Comparison of ENCODE assay signal across 24 cellular contexts in the genomic region with DNA sequence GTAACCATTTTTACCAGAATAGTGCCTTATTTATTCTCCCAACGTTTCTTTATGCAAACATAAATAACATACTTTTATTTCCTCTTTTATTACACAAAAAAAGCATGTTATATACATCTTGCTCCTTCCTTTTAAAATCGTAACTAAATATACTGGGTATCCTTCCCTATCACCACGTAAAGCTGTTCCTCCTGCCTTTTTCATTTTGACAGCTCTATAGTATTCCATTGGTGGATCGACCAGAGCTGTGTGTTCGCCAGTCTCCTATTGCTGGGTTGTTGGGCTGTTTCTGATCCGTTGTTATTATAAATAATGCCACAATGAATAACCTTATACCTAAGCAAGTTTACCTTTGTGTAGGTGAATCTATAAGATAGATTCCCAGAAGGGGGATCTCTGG. TPM values are rescaled to one million over a fixed set of nuclear protein-coding genes. Genes with fewer than 3 reads are reported as not detected.
DNase-seq lines count a peak whose midpoint lies in the region; ATAC-seq, FAIRE-seq and TF ChIP-seq lines count a peak whose summit lies in the region.
"Had no signal": no experiment of that assay in that cellular context is flagged by ENCODE, and none has a peak within 500 bp of the region (broad histone marks: within the 10 kb centered on the region; RNA-seq: fewer than 3 reads in every experiment).

No MANE protein-coding gene starts in this region.

- H3K14ac ChIP-seq in H1 (ENCODE audit: insufficient read length): no peak overlapping the region

- H3K79me1 ChIP-seq in H1 (ENCODE audit: low read depth, low read length): no peaks in the 10 kb centered on the region

- TF ChIP-seq CTCF in HEK293 (tag by site-specific recombination; IDR thresholded peaks at IDR 0.05) (no peak), H1 (IDR thresholded peaks at IDR 0.05; ENCODE audit: control extremely low read depth in 1 of 3, insufficient read depth in 1 of 3, low read depth in 1 of 3, low read length in 3 of 3) (no peak), gastrocnemius medialis (IDR thresholded peaks at IDR 0.05 in 4 of 5, conservative IDR thresholded peaks at IDR 0.05 in 1 of 5) (no peak), BE2C (IDR thresholded peaks at IDR 0.05; ENCODE audit: low read depth, low read length) (no peak)

- no peak for FAIRE-seq in H1 (lab: Jason Lieb, UNC)
- FAIRE-seq: GM12891, GM19239, RCC 7860 had no signal

- TF ChIP-seq EP300 in H1 (IDR thresholded peaks at IDR 0.05; ENCODE audit: borderline replicate concordance in 1 of 2, low read depth in 2 of 2, low read length in 2 of 2): no peak

- H4K8ac ChIP-seq in H1 (ENCODE audit: extremely low read depth, insufficient read depth, low read length): no peak overlapping the region

- no peak overlapping the region for H3K18ac ChIP-seq in H1 (ENCODE audit: extremely low read depth, low read length)

- H2BK15ac ChIP-seq in H1 (ENCODE audit: low read length): no peak overlapping the region

- peaks cover 52 to 100% (median 84%) of the 10 kb centered on the region in 10 experiments for H3K4me1 ChIP-seq in BLaER1 treated with 17β-estradiol and CSF1 and Interleukin-3, amounts not matched to agents 10 nM and 100 nM
- H3K4me1 ChIP-seq in HEK293 (ENCODE audit: control insufficient read depth, insufficient read depth, low read length) (peaks cover 9% of the 10 kb centered on the region; the same call in 1 of the 2 replicates), H1 (replicated peaks in 1 of 4; ENCODE audit: control insufficient read depth in 3 of 4, insufficient read depth in 4 of 4, low read length in 3 of 4) (peaks cover 0 to 5% (median under 1%) of the 10 kb centered on the region in 4 experiments; a peak in 1 of 7 replicates), gastrocnemius medialis (peaks cover 19 to 23% of the 10 kb centered on the region in 2 donors), BE2C (peaks cover 8% of the 10 kb centered on the region; the same call in 1 of the 2 replicates)

- POLR2A ChIA-PET in HEK293 (lab: Yijun Ruan, JAX): no interaction called here
- POLR2A ChIA-PET in H1 (lab: Charles Lee; ENCODE audit: partially characterized antibody): interaction anchor here (1.0 to 27.8 kb wide), 7 partner anchors 5 to 116 kb away, joined by 3 to 452 read pairs (median 7); partner anchors contain the start of gene DDR1

- in situ Hi-C loops in gastrocnemius medialis (cut with MboI; ENCODE audit: low sequenced_read_pairs in 4 of 4): no loop called here

- H3K4me3 ChIP-seq in BLaER1 treated with 17β-estradiol and CSF1 and Interleukin-3, amounts not matched to agents 10 nM and 100 nM: no peak overlapping the region
- H3K4me3 ChIP-seq in HEK293 (ENCODE audit: low read depth, low read length): no peak overlapping the region
- H3K4me3 ChIP-seq in H1 (ENCODE audit: extremely low read depth in 1 of 4, insufficient read depth in 2 of 4, low read depth in 3 of 4, low read length in 4 of 4): no peak overlapping the region
- no peak overlapping the region for H3K4me3 ChIP-seq in gastrocnemius medialis
- no peak overlapping the region for H3K4me3 ChIP-seq in BE2C (ENCODE audit: low read depth, low read length)
- H3K4me3 ChIP-seq: HAP-1 had no signal

- H4K20me1 ChIP-seq in BLaER1 treated with 17β-estradiol and CSF1 and Interleukin-3, amounts not matched to agents 10 nM and 100 nM: no peaks in the 10 kb centered on the region
- H4K20me1 ChIP-seq in H1 (replicated peaks in 1 of 2; ENCODE audit: control insufficient read depth in 1 of 2, insufficient read depth in 2 of 2, low read length in 2 of 2): no peaks in the 10 kb centered on the region

- no peak overlapping the region for H4K5ac ChIP-seq in H1 (ENCODE audit: insufficient read length, low read depth, low read length)

- 0 out of 4 replicates have a peak, but pooled peaks cover 0 to 2% of the 10 kb centered on the region in 2 experiments for H3K79me2 ChIP-seq in H1 (ENCODE audit: control insufficient read depth in 1 of 2, insufficient read depth in 2 of 2, low read length in 2 of 2)

- no peak overlapping the region for H3K4ac ChIP-seq in H1 (replicated peaks; ENCODE audit: insufficient read length, low read depth, low read length)

- intact Hi-C loops in gastrocnemius medialis (cut with DNase I; ENCODE audit: low total_unique reads): no loop called here

- H3K23ac ChIP-seq in H1 (ENCODE audit: insufficient read length): no peak overlapping the region

- H3K4me2 ChIP-seq in BLaER1 treated with 17β-estradiol and CSF1 and Interleukin-3, amounts not matched to agents 10 nM and 100 nM: peak overlapping the region in 8 of 11 experiments; percentile 1 to 85 (median 26); a peak in 9 of 22 replicates
- no peak overlapping the region for H3K4me2 ChIP-seq in H1 (ENCODE audit: insufficient read depth in 1 of 2, low read depth in 2 of 2, low read length in 2 of 2)
- H3K4me2 ChIP-seq: KMS-11, SK-N-SH had no signal

- no peak for TF ChIP-seq RAD21 in H1 (IDR thresholded peaks at IDR 0.05 in 1 of 2, conservative IDR thresholded peaks at IDR 0.05 in 1 of 2; ENCODE audit: low read depth in 2 of 2, low read length in 2 of 2)

- no peak overlapping the region for H2BK20ac ChIP-seq in H1 (ENCODE audit: low read length)

- no peaks in the 10 kb centered on the region for H3K23me2 ChIP-seq in H1 (ENCODE audit: low read depth, low read length)

- CTCF ChIA-PET in HEK293 (lab: Yijun Ruan, JAX): interaction anchor here (0.6 to 20.6 kb wide), 9 partner anchors 9 to 260 kb away, joined by 3 to 332 read pairs (median 5); partner anchors contain the start of gene DDR1
- CTCF ChIA-PET in H1 (lab: Charles Lee; ENCODE audit: partially characterized antibody): interaction anchor here (0.6 to 23.9 kb wide), 4 partner anchors 11 to 323 kb away, joined by 3 to 610 read pairs (median 112); partner anchors contain the start of gene DDR1

- H2BK5ac ChIP-seq in H1 (ENCODE audit: low read depth, low read length): no peak overlapping the region

- H3K27me3 ChIP-seq in BLaER1 treated with 17β-estradiol and CSF1 and Interleukin-3, amounts not matched to agents 10 nM and 100 nM: no peaks in the 10 kb centered on the region
- H3K27me3 ChIP-seq in H1 (replicated peaks in 1 of 4; ENCODE audit: control insufficient read depth in 3 of 4, extremely low read depth in 1 of 4, insufficient read depth in 3 of 4, low read length in 3 of 4) (no peaks in the 10 kb centered on the region), gastrocnemius medialis (no peaks in the 10 kb centered on the region), BE2C (no peaks in the 10 kb centered on the region)

- WGBS in H1 (ENCODE audit: extremely low coverage in 1 of 2, insufficient coverage in 1 of 2, insufficient read length in 1 of 2, insufficient replicate concordance in 2 of 2, low coverage in 1 of 2, low lambda C conversion rate in 2 of 2, missing lambda C conversion rate in 1 of 2), 2 experiments: 94 to 100% methylated on average over 1 to 6 of the region's 6 CpGs

- H2AK5ac ChIP-seq in H1 (ENCODE audit: low read depth, low read length): no peak overlapping the region; the same call in 1 of the 2 replicates

- peak overlapping the region in 2 of 11 experiments; percentile 12 to 45; a peak in 2 of 22 replicates for H3K27ac ChIP-seq in BLaER1 treated with 17β-estradiol and CSF1 and Interleukin-3, amounts not matched to agents 10 nM and 100 nM
- no peak overlapping the region for H3K27ac ChIP-seq in HEK293 (ENCODE audit: extremely low read depth, low read depth, low read length)
- no peak overlapping the region for H3K27ac ChIP-seq in H1 (ENCODE audit: low read depth, low read length)
- H3K27ac ChIP-seq in gastrocnemius medialis: peak overlapping the region in 3 of 4 donors; percentile 43 to 63 (median 57)
- H3K27ac ChIP-seq: KMS-11 had no signal

- no peaks in the 10 kb centered on the region for H3K36me3 ChIP-seq in BLaER1 treated with 17β-estradiol and CSF1 and Interleukin-3, amounts not matched to agents 10 nM and 100 nM
- no peaks in the 10 kb centered on the region for H3K36me3 ChIP-seq in HEK293 (ENCODE audit: control insufficient read depth in 2 of 2, insufficient read depth in 1 of 2, low read length in 2 of 2)
- H3K36me3 ChIP-seq in H1 (ENCODE audit: control insufficient read depth in 2 of 4, insufficient read depth in 4 of 4, low read length in 3 of 4): peaks cover 3 to 48% (median 23%) of the 10 kb centered on the region in 4 experiments; a peak in 6 of 8 replicates
- H3K36me3 ChIP-seq in gastrocnemius medialis: no peaks in the 10 kb centered on the region
- no peaks in the 10 kb centered on the region for H3K36me3 ChIP-seq in BE2C
- H3K36me3 ChIP-seq: HAP-1 had no signal

- H2AFZ ChIP-seq in H1 (ENCODE audit: low read length): no peak overlapping the region

- ATAC-seq in gastrocnemius medialis (no peak), GM18858 (IDR thresholded peaks at IDR 0.05; ENCODE audit: unreplicated experiment) (no peak)
- ATAC-seq: CD8-positive, alpha-beta T cell had no signal

- H2BK12ac ChIP-seq in H1 (ENCODE audit: low read depth, low read length): 0 out of 2 replicates have a peak overlapping the region, but pooled peaks have one; percentile 89

- no peaks in the 10 kb centered on the region for H3K9me3 ChIP-seq in BLaER1 treated with 17β-estradiol and CSF1 and Interleukin-3, amounts not matched to agents 10 nM and 100 nM (replicated peaks in 1 of 11)
- H3K9me3 ChIP-seq in HEK293 (ENCODE audit: control insufficient read depth, insufficient read depth, low read depth, low read length) (no peaks in the 10 kb centered on the region), H1 (ENCODE audit: insufficient read depth in 2 of 2, low read depth in 1 of 2, low read length in 1 of 2) (peaks cover 8 to 13% of the 10 kb centered on the region in 2 experiments), gastrocnemius medialis (no peaks in the 10 kb centered on the region), BE2C (no peaks in the 10 kb centered on the region)
- H3K9me3 ChIP-seq: Caco-2, HAP-1, SK-N-SH had no signal

- no peak overlapping the region for H3K56ac ChIP-seq in H1 (replicated peaks; ENCODE audit: insufficient read length, low read depth, low read length)

- no peak overlapping the region for H4K91ac ChIP-seq in H1 (replicated peaks; ENCODE audit: insufficient read length, low read length)

- no peak overlapping the region for H3K9ac ChIP-seq in BLaER1 treated with 17β-estradiol and CSF1 and Interleukin-3, amounts not matched to agents 10 nM and 100 nM
- no peak overlapping the region for H3K9ac ChIP-seq in H1 (replicated peaks in 1 of 4; ENCODE audit: extremely low read depth in 1 of 4, low read depth in 3 of 4, low read length in 3 of 4)
- H3K9ac ChIP-seq: KMS-11, SK-N-SH had no signal

- TF ChIP-seq POLR2A in H1 (IDR thresholded peaks at IDR 0.05; ENCODE audit: control extremely low read depth in 1 of 2, low read depth in 2 of 2, low read length in 2 of 2): no peak
- TF ChIP-seq POLR2A in gastrocnemius medialis (IDR thresholded peaks at IDR 0.05): no peak

- no peak overlapping the region for H2BK120ac ChIP-seq in H1 (replicated peaks; ENCODE audit: low read depth, low read length)

- DNase-seq in H1 (ENCODE audit: low read depth in 1 of 2, low spot score in 2 of 2): no peak
- no peak for DNase-seq in gastrocnemius medialis
- DNase-seq in BE2C: no peak
- no peak for DNase-seq in activated CD8-positive, alpha-beta memory T cell treated with anti-CD3 and anti-CD28 coated beads, Interleukin-2, amount 50 U/mL, for 4 hours
- DNase-seq: C1 segment of cervical spinal cord; Caco-2; CD8-positive, alpha-beta T cell; GF-D8; MM.1S; NCI-H1048; NCI-H187; NCI-H2081 treated with DMSO at 0.1 percent for 48 hours; NCI-H524 treated with DMSO at 0.1 percent for 48 hours; NCI-H774; SK-N-SH; SW 1271 had no signal

RNA-seq across cellular contexts. Expression of gene DDR1, which starts 46.9 kb away (rescaled TPM):
- 181 and 182 TPM in 2 replicates for total RNA-seq in H1 (2021; fragmentation: NEBNext Ultra II Directional; extraction: Animal tissue kit (Norgen Biotek cat#: 25700))
- polyA plus RNA-seq in H1 (2011; rRNA removed): 99.4 and 134 TPM in 2 replicates
- polyA plus RNA-seq in H1 (2011; cell fraction: cytosol; rRNA removed): 110 TPM
- polyA plus RNA-seq in H1 (2011; cell fraction: nucleus; rRNA removed): 240 TPM
- 139 to 201 TPM (median 179 TPM) in 4 replicates for polyA plus RNA-seq in H1 (2012, experiment 1 of 2)
- polyA plus RNA-seq in H1 (2012, experiment 2 of 2): 146 TPM
- 128 TPM for polyA plus RNA-seq in H1 (2013, experiment 1 of 2)
- polyA plus RNA-seq in H1 (2013, experiment 2 of 2): 135 TPM
- 116 and 120 TPM in 2 replicates for polyA minus RNA-seq in H1 (2011; rRNA and poly(A)+ RNA removed)
- polyA minus RNA-seq in H1 (2011; cell fraction: cytosol; rRNA and poly(A)+ RNA removed): 196 TPM
- 121 TPM for polyA minus RNA-seq in H1 (2011; cell fraction: nucleus; rRNA and poly(A)+ RNA removed)
- total RNA-seq in gastrocnemius medialis: 10 to 100 TPM; 20.0 to 62.2 (median 59.3) TPM
- polyA plus RNA-seq in BE2C (2012; ENCODE audit: insufficient read depth, insufficient read length, low read depth): 21.4 TPM

Comparison
In these comparisons a context has a peak if more than half of its experiments do, and no peak if none do; other contexts are left out.
1. H3K27ac ChIP-seq: peak in gastrocnemius medialis (3 of 4); none in HEK293 (single experiment) and H1 (single experiment).
2. H3K4me2 ChIP-seq: peak in BLaER1 treated with 17β-estradiol and CSF1 and Interleukin-3, amounts not matched to agents 10 nM and 100 nM (8 of 11); none in H1 (0 of 2).